Comparison of ENCODE assay signal across 8 cellular contexts in the genomic region with DNA sequence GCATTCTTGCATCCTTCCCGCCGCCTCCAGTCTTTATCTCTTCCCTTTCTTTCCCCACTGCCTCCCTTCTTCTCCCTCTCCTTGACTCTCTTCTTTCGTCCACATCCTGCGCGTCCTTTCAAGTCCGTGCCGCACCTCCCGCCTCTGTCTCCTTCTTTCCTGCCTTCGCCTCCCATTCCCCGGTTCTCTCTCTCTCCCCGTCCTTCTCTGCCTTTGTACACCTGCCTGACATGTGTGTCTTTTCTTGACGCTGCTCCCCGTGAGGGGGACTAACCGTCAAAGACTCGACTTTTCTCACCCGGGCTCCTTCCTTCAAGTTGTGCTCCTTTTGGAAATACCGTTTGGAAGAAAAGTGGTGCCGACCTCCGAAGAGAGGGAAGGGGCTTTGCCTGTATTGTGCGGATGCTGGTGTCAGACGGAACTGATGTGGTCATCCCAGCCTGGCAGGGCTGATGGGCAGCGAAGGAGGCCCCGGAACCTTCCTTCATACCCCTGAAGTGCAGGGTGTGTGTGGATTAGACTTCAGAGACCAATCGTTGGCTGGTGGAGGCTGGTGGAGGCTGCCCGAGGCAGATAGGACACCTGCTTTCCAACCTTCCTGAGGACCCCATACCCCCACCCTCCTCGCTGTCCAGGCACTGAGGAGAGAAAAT. TPM values are rescaled to one million over a fixed set of nuclear protein-coding genes. Genes with fewer than 3 reads are reported as not detected.
DNase-seq lines count a peak whose midpoint lies in the region; TF ChIP-seq lines count a peak whose summit lies in the region.

No MANE protein-coding gene starts in this region.

- H3K36me3 ChIP-seq in kidney epithelial cell (ENCODE audit: control insufficient read depth, insufficient read depth, low read length): no peaks in the 10 kb centered on the region
- H3K36me3 ChIP-seq in thyroid gland: no peaks in the 10 kb centered on the region

- peaks cover 79% of the 10 kb centered on the region for H3K27me3 Mint-ChIP-seq in activated CD4-positive, alpha-beta T cell treated with anti-CD3 and anti-CD28 coated beads, Interleukin-2, amount 10 ng/mL, durations not matched to agents 24 days and 14 days

- no peaks in the 10 kb centered on the region for H3K9me3 ChIP-seq in thyroid gland

- H3K27me3 ChIP-seq in kidney epithelial cell (ENCODE audit: control insufficient read depth, insufficient read depth, low read length) (peaks cover 24% of the 10 kb centered on the region), thyroid gland (no peaks in the 10 kb centered on the region)

- H3K4me3 Mint-ChIP-seq in activated CD4-positive, alpha-beta T cell treated with anti-CD3 and anti-CD28 coated beads, Interleukin-2, amount 10 ng/mL, durations not matched to agents 24 days and 14 days: peak overlapping the region; percentile 69

- TF ChIP-seq CTCF in kidney epithelial cell (IDR thresholded peaks at IDR 0.05; ENCODE audit: insufficient read depth, low read length, poor library complexity, severe bottlenecking): no peak
- TF ChIP-seq CTCF in thyroid gland (IDR thresholded peaks at IDR 0.05): no peak

- H3K4me3 ChIP-seq in kidney epithelial cell (ENCODE audit: low read depth, low read length): peak overlapping the region; percentile 49
- H3K4me3 ChIP-seq in thyroid gland (replicated peaks in 1 of 3): peak overlapping the region in 2 of 3 donors; percentile 26 to 54

- peaks cover 1% of the 10 kb centered on the region for H3K36me3 Mint-ChIP-seq in activated CD4-positive, alpha-beta T cell treated with anti-CD3 and anti-CD28 coated beads, Interleukin-2, amount 10 ng/mL, durations not matched to agents 24 days and 14 days (ENCODE audit: low read depth)

- H3K27ac ChIP-seq in thyroid gland: no peak overlapping the region

- intact Hi-C loops in activated CD4-positive, alpha-beta T cell treated with anti-CD3 and anti-CD28 coated beads, Interleukin-2, amount 10 ng/mL, durations not matched to agents 24 days and 14 days (cut with micrococcal nuclease): no loop called here
- intact Hi-C loops in thyroid gland (cut with DNase I): no loop called here

- no peak for TF ChIP-seq POLR2A in thyroid gland (IDR thresholded peaks at IDR 0.05)

- H3K27ac Mint-ChIP-seq in activated CD4-positive, alpha-beta T cell treated with anti-CD3 and anti-CD28 coated beads, Interleukin-2, amount 10 ng/mL, durations not matched to agents 24 days and 14 days: no peak overlapping the region

- peaks cover 6% of the 10 kb centered on the region for H3K4me1 Mint-ChIP-seq in activated CD4-positive, alpha-beta T cell treated with anti-CD3 and anti-CD28 coated beads, Interleukin-2, amount 10 ng/mL, durations not matched to agents 24 days and 14 days

- no peaks in the 10 kb centered on the region for H3K9me3 Mint-ChIP-seq in activated CD4-positive, alpha-beta T cell treated with anti-CD3 and anti-CD28 coated beads, Interleukin-2, amount 10 ng/mL, durations not matched to agents 24 days and 14 days

- DNase-seq in activated CD4-positive, alpha-beta T cell treated with anti-CD3 and anti-CD28 coated beads, Interleukin-2, amount 10 ng/mL, durations not matched to agents 24 days and 14 days: no peak
- no peak for DNase-seq in activated CD4-positive, alpha-beta T cell treated with anti-CD3 and anti-CD28 coated beads, Interleukin-2, amount 50 U/mL, for 1 hour
- DNase-seq in astrocyte of the hippocampus (ENCODE audit: low read depth, low spot score) (peak; percentile 38), kidney epithelial cell (ENCODE audit: low read depth) (no peak), thyroid gland (peak in 1 of 2 donors; percentile 5), HuH-7 (ENCODE audit: low spot score) (no peak), putamen (ENCODE audit: low spot score) (no peak), cerebellar nuclear complex (lab: John Stamatoyannopoulos, UW) (no peak)

- H3K4me1 ChIP-seq in thyroid gland: peaks cover 5 to 11% of the 10 kb centered on the region in 2 donors

- 5% methylated on average over 25 to 26 of the region's 26 CpGs for WGBS in thyroid gland, 2 donors

RNA-seq across cellular contexts. Expression of a gene that starts 0.9 kb away (rescaled TPM):
- 0.14 TPM in 1 of 2 replicates, not detected in the other for total RNA-seq in activated CD4-positive, alpha-beta T cell treated with anti-CD3 and anti-CD28 coated beads, Interleukin-2, amount 10 ng/mL, durations not matched to agents 24 days and 14 days
- 1.7 and 2.8 TPM in 2 replicates for total RNA-seq in kidney epithelial cell
- 1 to 10 TPM; 1.9 to 6.5 (median 4.0) TPM for total RNA-seq in thyroid gland
